Comparison of ENCODE assay signal across 8 cellular contexts in genomic region chr16:24036614-24037013, GRCh38.
DNase-seq lines count a peak whose midpoint lies in the region; ATAC-seq and TF ChIP-seq lines count a peak whose summit lies in the region.

No MANE protein-coding gene starts in this region.

- no peaks in the 10 kb centered on the region for H3K27me3 ChIP-seq in Caco-2 (replicated peaks; ENCODE audit: control insufficient read depth, insufficient read depth, low read length)
- H3K27me3 ChIP-seq in gastrocnemius medialis, result no peaks in the 10 kb centered on the region

- intact Hi-C loops in Caco-2 (cut with micrococcal nuclease; ENCODE audit: unreplicated experiment), result no loop called here
- intact Hi-C loops in left ventricle myocardium superior (cut with micrococcal nuclease), result loop anchor here (10.0 kb wide), 1 partner anchor 232 kb away; no protein-coding TSS in a partner anchor
- intact Hi-C loops in gastrocnemius medialis (cut with DNase I; ENCODE audit: low total_unique reads), result no loop called here

- peaks cover 9% of the 10 kb centered on the region for H3K27me3 Mint-ChIP-seq in Caco-2 (ENCODE audit: insufficient read depth, unreplicated experiment)

- BruUV-seq in Caco-2 (replicated peaks; lab: Mats Ljungman, UMichigan), result no TSS peak

- H3K9me3 Mint-ChIP-seq in Caco-2 (ENCODE audit: unreplicated experiment), result no peaks in the 10 kb centered on the region

- H3K36me3 ChIP-seq in Caco-2 (ENCODE audit: control insufficient read depth, insufficient read depth, low read length), result no peaks in the 10 kb centered on the region
- no peaks in the 10 kb centered on the region for H3K36me3 ChIP-seq in gastrocnemius medialis

- CTCF ChIA-PET in Caco-2 (lab: Charles Lee), result interaction anchor here (0.6 to 1.5 kb wide), 3 partner anchors 236 to 468 kb away, joined by 4 to 5 read pairs (median 5); no protein-coding TSS in a partner anchor
- CTCF ChIA-PET in HEK293T (lab: Yijun Ruan, JAX), result interaction anchor here (0.6 to 0.9 kb wide), 4 partner anchors 233 to 501 kb away, joined by 3 to 4 read pairs (median 4); no protein-coding TSS in a partner anchor

- no peaks in the 10 kb centered on the region for H3K36me3 Mint-ChIP-seq in Caco-2 (ENCODE audit: insufficient read depth, unreplicated experiment)

- no peaks in the 10 kb centered on the region for H3K4me1 ChIP-seq in Caco-2
- H3K4me1 ChIP-seq in gastrocnemius medialis, result no peaks in the 10 kb centered on the region

- H3K9me3 ChIP-seq in Caco-2 (no peaks in the 10 kb centered on the region), gastrocnemius medialis (no peaks in the 10 kb centered on the region)

- peak; percentile 38 to 60 for DNase-seq in Caco-2
- DNase-seq in HEK293T (ENCODE audit: extremely low spot score), result peak; percentile 78
- peak; percentile 35 for DNase-seq in RPMI7951 (ENCODE audit: low read depth)
- DNase-seq in amniotic epithelial cell (ENCODE audit: low read depth), result peak; percentile 28
- no peak for DNase-seq in left ventricle myocardium superior
- DNase-seq in gastrocnemius medialis, result no peak
- no peak for DNase-seq in GF-D8 (lab: John Stamatoyannopoulos, UW)

- no peaks in the 10 kb centered on the region for H3K4me1 Mint-ChIP-seq in Caco-2 (ENCODE audit: low read depth, unreplicated experiment)

- no peak overlapping the region for H3K27ac Mint-ChIP-seq in Caco-2 (ENCODE audit: unreplicated experiment)

- TF ChIP-seq CTCF in Caco-2 (IDR thresholded peaks at IDR 0.05; ENCODE audit: insufficient read depth in 1 of 2, low read depth in 1 of 2, low read length in 1 of 2, severe bottlenecking in 1 of 2, unreplicated experiment in 1 of 2) (peak; percentile 59 to 62), gastrocnemius medialis (IDR thresholded peaks at IDR 0.05 in 4 of 5, conservative IDR thresholded peaks at IDR 0.05 in 1 of 5) (peak in 4 of 5 experiments; percentile 20 to 35 (median 25))

- no peak for TF ChIP-seq POLR2A in gastrocnemius medialis (IDR thresholded peaks at IDR 0.05)

- in situ Hi-C loops in gastrocnemius medialis (cut with MboI; ENCODE audit: low sequenced_read_pairs in 4 of 4), result loop anchor here in 1 of 4 donors (25.0 kb wide), 1 partner anchor 399 kb away; the partner anchor contains the start of genes DCTN5 and PALB2

- H3K4me3 ChIP-seq in Caco-2 (ENCODE audit: low read depth, low read length) (no peak overlapping the region), gastrocnemius medialis (no peak overlapping the region)

- POLR2A ChIA-PET in Caco-2 (lab: Charles Lee), result no interaction called here
- POLR2A ChIA-PET in HEK293T (lab: Yijun Ruan, JAX), result no interaction called here

- peak; percentile 49 for ATAC-seq in left ventricle myocardium superior
- ATAC-seq in gastrocnemius medialis, result no peak
- ATAC-seq in GM21576 (IDR thresholded peaks at IDR 0.05; ENCODE audit: unreplicated experiment), result no peak

- H3K4me3 Mint-ChIP-seq in Caco-2 (ENCODE audit: unreplicated experiment), result no peak overlapping the region

- no peak overlapping the region for H3K27ac ChIP-seq in gastrocnemius medialis

TF ChIP-seq in HEK293T, 16 proteins besides CTCF, POLR2A, EP300 and RAD21:
- TF ChIP-seq L3MBTL2 (conservative IDR thresholded peaks at IDR 0.05), result no peak
- TF ChIP-seq SUZ12 (IDR thresholded peaks at IDR 0.05), result no peak
- no peak for TF ChIP-seq FOXA1 (IDR thresholded peaks at IDR 0.05)
- TF ChIP-seq FOXK2 (IDR thresholded peaks at IDR 0.05), result no peak
- no peak for TF ChIP-seq CTBP1 (IDR thresholded peaks at IDR 0.05; ENCODE audit: borderline replicate concordance)
- no peak for TF ChIP-seq FOXM1 (IDR thresholded peaks at IDR 0.05; ENCODE audit: borderline replicate concordance)
- no peak for TF ChIP-seq ARNT (IDR thresholded peaks at IDR 0.05)
- TF ChIP-seq HDGF (IDR thresholded peaks at IDR 0.05; ENCODE audit: borderline replicate concordance), result no peak
- TF ChIP-seq SP1 (IDR thresholded peaks at IDR 0.05), result no peak
- no peak for TF ChIP-seq NFRKB (IDR thresholded peaks at IDR 0.05)
- no peak for TF ChIP-seq ZNF384 (IDR thresholded peaks at IDR 0.05)
- no peak for TF ChIP-seq BHLHE40 (IDR thresholded peaks at IDR 0.05; ENCODE audit: borderline replicate concordance)
- TF ChIP-seq ELF4 (IDR thresholded peaks at IDR 0.05), result no peak

Comparison
In these comparisons a context has a peak if more than half of its experiments do, and no peak if none do; other contexts are left out.
1. DNase-seq: peak in Caco-2 (2 of 2), HEK293T (single experiment), RPMI7951 (single experiment) and amniotic epithelial cell (single experiment); none in left ventricle myocardium superior (single experiment), gastrocnemius medialis (0 of 2) and GF-D8 (single experiment).